In genomic region chr12:55715169-55715764, GRCh38 we compare ENCODE assay signal across 8 cellular contexts. TPM values are rescaled to one million over a fixed set of nuclear protein-coding genes. Genes with fewer than 3 reads are reported as not detected.
DNase-seq lines count a peak whose midpoint lies in the region; ATAC-seq and TF ChIP-seq lines count a peak whose summit lies in the region.

No MANE protein-coding gene starts in this region.

- peaks cover 7% of the 10 kb centered on the region for H3K36me3 Mint-ChIP-seq in CD4-positive, CD25-positive, alpha-beta regulatory T cell
- H3K36me3 Mint-ChIP-seq in neural crest cell (ENCODE audit: low read depth): no peaks in the 10 kb centered on the region

- H3K9ac ChIP-seq in duodenal mucosa (ENCODE audit: low read depth in 1 of 2, low read length in 2 of 2): peak overlapping the region; percentile 86 to 96

- H3K27me3 Mint-ChIP-seq in CD4-positive, CD25-positive, alpha-beta regulatory T cell: peaks cover 12% of the 10 kb centered on the region
- peaks cover 40% of the 10 kb centered on the region for H3K27me3 Mint-ChIP-seq in neural crest cell (ENCODE audit: low read depth)

- peak overlapping the region in 2 of 3 donors; percentile 97 to 98 for H3K27ac Mint-ChIP-seq in CD4-positive, CD25-positive, alpha-beta regulatory T cell
- peak overlapping the region; percentile 97 for H3K27ac Mint-ChIP-seq in neural crest cell (ENCODE audit: unreplicated experiment)

- H3K36me3 ChIP-seq in CD4-positive, CD25-positive, alpha-beta regulatory T cell (ENCODE audit: control insufficient read depth, insufficient read depth, low read length): peaks cover 18% of the 10 kb centered on the region
- H3K36me3 ChIP-seq in MG63: no peaks in the 10 kb centered on the region
- peaks cover 0 to 3% of the 10 kb centered on the region in 2 donors for H3K36me3 ChIP-seq in duodenal mucosa (ENCODE audit: control insufficient read depth in 1 of 2, insufficient read depth in 2 of 2, low read length in 2 of 2)

- H3K4me3 Mint-ChIP-seq in CD4-positive, CD25-positive, alpha-beta regulatory T cell: peak overlapping the region; percentile 95 to 98 (median 96)
- H3K4me3 Mint-ChIP-seq in neural crest cell: peak overlapping the region; percentile 94

- no peak for ATAC-seq in CD4-positive, CD25-positive, alpha-beta regulatory T cell (ENCODE audit: low read depth in 2 of 2)
- ATAC-seq in HG03460 (IDR thresholded peaks at IDR 0.05; ENCODE audit: unreplicated experiment) (no peak), HG03565 (IDR thresholded peaks at IDR 0.05; ENCODE audit: unreplicated experiment) (no peak)

- no peaks in the 10 kb centered on the region for H3K27me3 ChIP-seq in CD4-positive, CD25-positive, alpha-beta regulatory T cell (ENCODE audit: control insufficient read depth, insufficient read depth, low read length)
- H3K27me3 ChIP-seq in MG63 (no peaks in the 10 kb centered on the region), duodenal mucosa (ENCODE audit: control insufficient read depth in 1 of 2, insufficient read depth in 2 of 2, low read length in 2 of 2) (no peaks in the 10 kb centered on the region)

- peaks cover 37% of the 10 kb centered on the region for H3K4me1 ChIP-seq in CD4-positive, CD25-positive, alpha-beta regulatory T cell (ENCODE audit: control insufficient read depth, insufficient read depth, low read length, poor library complexity, severe bottlenecking)
- peaks cover 41 to 48% of the 10 kb centered on the region in 2 donors for H3K4me1 ChIP-seq in duodenal mucosa (ENCODE audit: control insufficient read depth in 1 of 2, insufficient read depth in 2 of 2, low read length in 2 of 2)

- H3K4me3 ChIP-seq in CD4-positive, CD25-positive, alpha-beta regulatory T cell (ENCODE audit: low read depth, low read length): peak overlapping the region; percentile 80
- peak overlapping the region; percentile 53 for H3K4me3 ChIP-seq in MG63
- peak overlapping the region; percentile 89 to 94 for H3K4me3 ChIP-seq in duodenal mucosa (ENCODE audit: low read depth in 1 of 2, low read length in 2 of 2)

- H3K9me3 ChIP-seq in CD4-positive, CD25-positive, alpha-beta regulatory T cell (ENCODE audit: control insufficient read depth in 2 of 2, low read length in 2 of 2): no peaks in the 10 kb centered on the region
- no peaks in the 10 kb centered on the region for H3K9me3 ChIP-seq in MG63
- no peaks in the 10 kb centered on the region for H3K9me3 ChIP-seq in duodenal mucosa (ENCODE audit: control insufficient read depth in 1 of 2, low read length in 2 of 2)

- peaks cover 0 to 3% (median 0%) of the 10 kb centered on the region in 7 donors for H3K9me3 Mint-ChIP-seq in CD4-positive, CD25-positive, alpha-beta regulatory T cell
- H3K9me3 Mint-ChIP-seq in neural crest cell: no peaks in the 10 kb centered on the region

- TF ChIP-seq CTCF in neural crest cell (conservative IDR thresholded peaks at IDR 0.05): no peak

- H3K27ac ChIP-seq in CD4-positive, CD25-positive, alpha-beta regulatory T cell (ENCODE audit: insufficient read depth, low read length, poor library complexity, severe bottlenecking): peak overlapping the region; percentile 95
- H3K27ac ChIP-seq in duodenal mucosa (ENCODE audit: low read depth, low read length): peak overlapping the region; percentile 87

- H3K4me1 Mint-ChIP-seq in CD4-positive, CD25-positive, alpha-beta regulatory T cell: peaks cover 8 to 41% (median 25%) of the 10 kb centered on the region in 4 donors
- peaks cover 38% of the 10 kb centered on the region for H3K4me1 Mint-ChIP-seq in neural crest cell

- no peak for DNase-seq in CD4-positive, CD25-positive, alpha-beta regulatory T cell
- DNase-seq in MG63: no peak
- DNase-seq in neural crest cell (ENCODE audit: low read depth, low spot score): no peak
- no peak for DNase-seq in SW 1271 (lab: John Stamatoyannopoulos, UW)
- DNase-seq in NCI-H2171 treated with DMSO at 0.1 percent for 48 hours (lab: John Stamatoyannopoulos, UW): no peak

RNA-seq across cellular contexts. Expression of gene BLOC1S1, which starts 0.6 kb away (rescaled TPM):
- total RNA-seq in CD4-positive, CD25-positive, alpha-beta regulatory T cell: 60.1 TPM
- 100 to 1,000 TPM in 3 of 4 donors, 10 to 100 TPM in 1; 83.6 to 128 (median 112) TPM for polyA plus RNA-seq in CD4-positive, CD25-positive, alpha-beta regulatory T cell
- 75.7 and 97.6 TPM in 2 replicates for total RNA-seq in MG63 (2014; rRNA removed; shearing (Covaris generic); ENCODE audit: low replicate concordance)
- total RNA-seq in neural crest cell: 105 and 111 TPM in 2 replicates

RNA-seq across cellular contexts. Expression of gene RDH5, which starts 4.9 kb away (rescaled TPM):
- 10.1 TPM for total RNA-seq in CD4-positive, CD25-positive, alpha-beta regulatory T cell
- polyA plus RNA-seq in CD4-positive, CD25-positive, alpha-beta regulatory T cell: 1 to 10 TPM in 3 of 4 donors, under 1 TPM in 1; 0.94 to 1.6 (median 1.4) TPM
- total RNA-seq in MG63 (2014; rRNA removed; shearing (Covaris generic); ENCODE audit: low replicate concordance): 3.1 and 5.0 TPM in 2 replicates
- 10.4 and 14.2 TPM in 2 replicates for total RNA-seq in neural crest cell

RNA-seq across cellular contexts. Expression of gene ITGA7, which starts 7.6 kb away (rescaled TPM):
- total RNA-seq in CD4-positive, CD25-positive, alpha-beta regulatory T cell: 0.76 TPM
- polyA plus RNA-seq in CD4-positive, CD25-positive, alpha-beta regulatory T cell: under 1 TPM in 1 of 4 donors, not detected in 3; 0.29 TPM
- 18.8 and 27.4 TPM in 2 replicates for total RNA-seq in MG63 (2014; rRNA removed; shearing (Covaris generic); ENCODE audit: low replicate concordance)
- total RNA-seq in neural crest cell: 57.9 and 63.7 TPM in 2 replicates

RNA-seq across cellular contexts. Expression of gene CD63, which starts 13.5 kb away (rescaled TPM):
- 46.4 TPM for total RNA-seq in CD4-positive, CD25-positive, alpha-beta regulatory T cell
- 100 to 1,000 TPM; 145 to 205 (median 180) TPM for polyA plus RNA-seq in CD4-positive, CD25-positive, alpha-beta regulatory T cell
- 1,474 and 1,678 TPM in 2 replicates for total RNA-seq in MG63 (2014; rRNA removed; shearing (Covaris generic); ENCODE audit: low replicate concordance)
- 535 and 560 TPM in 2 replicates for total RNA-seq in neural crest cell

RNA-seq across cellular contexts. Expression of gene GDF11, which starts 27.7 kb away (rescaled TPM):
- 7.4 TPM for total RNA-seq in CD4-positive, CD25-positive, alpha-beta regulatory T cell
- polyA plus RNA-seq in CD4-positive, CD25-positive, alpha-beta regulatory T cell: 1 to 10 TPM in 1 of 4 donors, under 1 TPM in 3; 0.56 to 1.2 (median 0.66) TPM
- total RNA-seq in MG63 (2014; rRNA removed; shearing (Covaris generic); ENCODE audit: low replicate concordance): 2.8 and 3.9 TPM in 2 replicates
- total RNA-seq in neural crest cell: 66.6 and 67.0 TPM in 2 replicates

Comparison
In these comparisons a context has a peak if more than half of its experiments do, and no peak if none do; other contexts are left out.
1. RNA of gene ITGA7, which starts 7.6 kb away (total RNA-seq): 57.9 to 63.7 TPM in neural crest cell and 18.8 to 27.4 TPM in MG63; 0.76 TPM in CD4-positive, CD25-positive, alpha-beta regulatory T cell (single experiment); every median in the first group is over 10 times any median in the second.
2. Peak in every context shown above with its lines, with median percentiles within 50 percentile points of each other: H3K4me3 ChIP-seq.